ENCODE assay signal across 8 cellular contexts in genomic region chr9:129412814-129413536, GRCh38.
DNase-seq lines count a peak whose midpoint lies in the region; ATAC-seq and TF ChIP-seq lines count a peak whose summit lies in the region.

No MANE protein-coding gene starts in this region.

- peak overlapping the region; percentile 91 for H3K9ac ChIP-seq in neural cell (ENCODE audit: low read length)

- H3K4me3 ChIP-seq in neural cell (ENCODE audit: low read length) (peak overlapping the region; percentile 64), thymus (ENCODE audit: low read length) (peak overlapping the region; percentile 76)

- H3F3A ChIP-seq in neural cell (ENCODE audit: insufficient read depth, low read length, poor library complexity, severe bottlenecking): peaks cover 4% of the 10 kb centered on the region

- WGBS in thymus: 7% methylated on average over 49 of the region's 49 CpGs

- H3K27me3 ChIP-seq in neural cell (ENCODE audit: insufficient read depth, low read depth, low read length): no peaks in the 10 kb centered on the region
- no peaks in the 10 kb centered on the region for H3K27me3 ChIP-seq in thymus (ENCODE audit: control insufficient read depth, insufficient read depth)

- H4K20me1 ChIP-seq in neural cell (ENCODE audit: insufficient read depth): no peaks in the 10 kb centered on the region

- no peaks in the 10 kb centered on the region for H3K36me3 ChIP-seq in neural cell (ENCODE audit: insufficient read depth, low read length)
- peaks cover 3% of the 10 kb centered on the region for H3K36me3 ChIP-seq in thymus (ENCODE audit: control insufficient read depth, insufficient read depth)

- no peak for TF ChIP-seq EP300 in neural cell (conservative IDR thresholded peaks at IDR 0.05; ENCODE audit: poor library complexity, severe bottlenecking)

- peak; percentile 32 for TF ChIP-seq RAD21 in neural cell (conservative IDR thresholded peaks at IDR 0.05)

- ATAC-seq in GM18498 (IDR thresholded peaks at IDR 0.05; ENCODE audit: unreplicated experiment) (peak; percentile 30), HG03060 (IDR thresholded peaks at IDR 0.05; ENCODE audit: low read depth, unreplicated experiment) (peak; percentile 9)

- no peak overlapping the region for H2AFZ ChIP-seq in neural cell (ENCODE audit: low read depth, low read length)

- H3K9me3 ChIP-seq in neural cell (ENCODE audit: low read length): no peaks in the 10 kb centered on the region
- peaks cover 2% of the 10 kb centered on the region for H3K9me3 ChIP-seq in thymus (ENCODE audit: control insufficient read depth)

- H3K79me2 ChIP-seq in neural cell (replicated peaks; ENCODE audit: insufficient read depth, low read length): no peaks in the 10 kb centered on the region

- no peaks in the 10 kb centered on the region for H3K9me2 ChIP-seq in neural cell (ENCODE audit: insufficient read depth, low read length)

- DNase-seq in NOMO-1 treated with dmso at 0.1 percent for 144 hours (lab: John Stamatoyannopoulos, UW; ENCODE audit: unreplicated experiment) (peak; percentile 73), foreskin melanocyte (peak; percentile 69)
- peak; percentile 43 for DNase-seq in activated T-helper 9 cell treated with anti-CD3 and anti-CD28 coated beads, Interleukin-2, amount 50 U/mL, for 16 hours (ENCODE audit: low read depth)

- peak overlapping the region; percentile 62 for H3K4me2 ChIP-seq in neural cell (ENCODE audit: low read length)

- no peak for TF ChIP-seq CTCF in 22Rv1 (IDR thresholded peaks at IDR 0.05)
- TF ChIP-seq CTCF in neural cell (IDR thresholded peaks at IDR 0.05; ENCODE audit: poor library complexity, severe bottlenecking): no peak

- H3K4me1 ChIP-seq in thymus (ENCODE audit: control insufficient read depth, insufficient read depth, low read length): peaks cover 29% of the 10 kb centered on the region

- H3K27ac ChIP-seq in 22Rv1 (peak overlapping the region; percentile 97), neural cell (ENCODE audit: low read length) (peak overlapping the region; percentile 99), thymus (ENCODE audit: low read depth) (peak overlapping the region; percentile 85)

TF ChIP-seq in neural cell, 6 proteins besides CTCF, POLR2A, EP300 and RAD21:
- TF ChIP-seq TAF1 (IDR thresholded peaks at IDR 0.05; ENCODE audit: low read depth) (no peak), EZH2 (IDR thresholded peaks at IDR 0.05; ENCODE audit: borderline replicate concordance, insufficient read depth, low read length, poor library complexity, severe bottlenecking) (no peak), POLR2AphosphoS5 (IDR thresholded peaks at IDR 0.05) (peak; percentile 70), MXI1 (conservative IDR thresholded peaks at IDR 0.05; ENCODE audit: poor library complexity, severe bottlenecking) (no peak), SMC3 (conservative IDR thresholded peaks at IDR 0.05; ENCODE audit: poor library complexity) (peak; percentile 48)
- TF ChIP-seq, protein P1, sequence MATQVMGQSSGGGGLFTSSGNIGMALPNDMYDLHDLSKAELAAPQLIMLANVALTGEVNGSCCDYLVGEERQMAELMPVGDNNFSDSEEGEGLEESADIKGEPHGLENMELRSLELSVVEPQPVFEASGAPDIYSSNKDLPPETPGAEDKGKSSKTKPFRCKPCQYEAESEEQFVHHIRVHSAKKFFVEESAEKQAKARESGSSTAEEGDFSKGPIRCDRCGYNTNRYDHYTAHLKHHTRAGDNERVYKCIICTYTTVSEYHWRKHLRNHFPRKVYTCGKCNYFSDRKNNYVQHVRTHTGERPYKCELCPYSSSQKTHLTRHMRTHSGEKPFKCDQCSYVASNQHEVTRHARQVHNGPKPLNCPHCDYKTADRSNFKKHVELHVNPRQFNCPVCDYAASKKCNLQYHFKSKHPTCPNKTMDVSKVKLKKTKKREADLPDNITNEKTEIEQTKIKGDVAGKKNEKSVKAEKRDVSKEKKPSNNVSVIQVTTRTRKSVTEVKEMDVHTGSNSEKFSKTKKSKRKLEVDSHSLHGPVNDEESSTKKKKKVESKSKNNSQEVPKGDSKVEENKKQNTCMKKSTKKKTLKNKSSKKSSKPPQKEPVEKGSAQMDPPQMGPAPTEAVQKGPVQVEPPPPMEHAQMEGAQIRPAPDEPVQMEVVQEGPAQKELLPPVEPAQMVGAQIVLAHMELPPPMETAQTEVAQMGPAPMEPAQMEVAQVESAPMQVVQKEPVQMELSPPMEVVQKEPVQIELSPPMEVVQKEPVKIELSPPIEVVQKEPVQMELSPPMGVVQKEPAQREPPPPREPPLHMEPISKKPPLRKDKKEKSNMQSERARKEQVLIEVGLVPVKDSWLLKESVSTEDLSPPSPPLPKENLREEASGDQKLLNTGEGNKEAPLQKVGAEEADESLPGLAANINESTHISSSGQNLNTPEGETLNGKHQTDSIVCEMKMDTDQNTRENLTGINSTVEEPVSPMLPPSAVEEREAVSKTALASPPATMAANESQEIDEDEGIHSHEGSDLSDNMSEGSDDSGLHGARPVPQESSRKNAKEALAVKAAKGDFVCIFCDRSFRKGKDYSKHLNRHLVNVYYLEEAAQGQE (IDR thresholded peaks at IDR 0.05; ENCODE audit: borderline replicate concordance): no peak

Comparison
In these comparisons a context has a peak if more than half of its experiments do, and no peak if none do; other contexts are left out.
1. Peak in every context shown above with its lines: DNase-seq, ATAC-seq, H3K4me3 ChIP-seq and H3K27ac ChIP-seq.